Comparison of ENCODE assay signal across 11 cellular contexts in the genomic region with DNA sequence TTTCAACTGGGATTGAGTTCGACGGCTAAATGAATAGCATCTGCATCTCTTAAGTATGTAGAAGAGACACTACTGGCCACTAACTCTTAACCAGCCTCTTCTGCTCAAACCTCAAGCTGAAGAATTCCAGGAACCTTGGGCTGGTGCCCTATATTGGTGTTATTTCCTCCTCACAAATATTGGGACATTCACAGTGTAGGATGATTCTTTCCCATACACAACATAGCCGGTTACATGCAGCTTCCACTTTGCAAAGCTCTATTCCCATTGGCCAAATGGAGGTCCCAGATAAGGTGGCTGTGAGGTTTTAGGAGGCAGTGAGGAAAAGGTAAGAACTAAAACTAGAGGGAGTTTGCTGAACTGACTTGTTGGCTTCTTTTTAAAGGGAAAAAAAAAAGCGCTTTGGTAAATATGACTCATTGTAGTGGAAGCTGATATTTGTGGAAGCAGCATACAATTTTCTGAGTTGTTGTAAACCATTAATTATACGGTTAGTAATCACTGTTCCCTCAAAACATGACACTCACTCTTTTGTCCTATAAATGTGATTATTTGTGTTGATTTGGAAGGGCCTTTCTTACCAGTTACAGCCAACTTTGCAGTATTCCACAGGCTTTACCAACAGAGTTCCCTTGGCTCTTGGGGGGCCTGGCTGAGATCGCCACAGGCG. TPM values are rescaled to one million over a fixed set of nuclear protein-coding genes. Genes with fewer than 3 reads are reported as not detected.
DNase-seq lines count a peak whose midpoint lies in the region; ATAC-seq and TF ChIP-seq lines count a peak whose summit lies in the region.
"Had no signal": no experiment of that assay in that cellular context is flagged by ENCODE, and none has a peak within 500 bp of the region (broad histone marks: within the 10 kb centered on the region; RNA-seq: fewer than 3 reads in every experiment).

No MANE protein-coding gene starts in this region.

- DNase-seq in Caki2 (ENCODE audit: low read depth) (peak; percentile 59), fibroblast of lung (ENCODE audit: low read depth in 2 of 2) (peak; percentile 62 to 81), NCI-H1930 (lab: John Stamatoyannopoulos, UW) (no peak), NCI-H146 treated with DMSO at 0.1 percent for 48 hours (lab: John Stamatoyannopoulos, UW; ENCODE audit: unreplicated experiment) (no peak)
- DNase-seq in stimulated activated CD8-positive, alpha-beta memory T cell treated with anti-CD3 and anti-CD28 coated beads, Interleukin-4, amount 100 ng/mL, for 48 hours: no peak
- DNase-seq: activated effector memory CD4-positive, alpha-beta T cell treated with anti-CD3 and anti-CD28 coated beads, Interleukin-2, amount 50 U/mL, for 16 hours; mesendoderm had no signal

- no peak for ATAC-seq in HG03045 (IDR thresholded peaks at IDR 0.05; ENCODE audit: unreplicated experiment)

- peaks cover 2% of the 10 kb centered on the region for H3K36me3 ChIP-seq in fibroblast of lung (ENCODE audit: control insufficient read depth, insufficient read depth, low read length)
- H3K36me3 ChIP-seq in rectal smooth muscle tissue (ENCODE audit: control insufficient read depth, insufficient read depth, low read length): peaks cover 7% of the 10 kb centered on the region

- H3K4me3 ChIP-seq in WI38 (ENCODE audit: low read depth, low read length) (peak overlapping the region; percentile 19; the same call in 1 of the 2 replicates), fibroblast of lung (replicated peaks in 1 of 4; ENCODE audit: control extremely low read depth in 1 of 4, insufficient read depth in 1 of 4, low read depth in 3 of 4, low read length in 4 of 4) (peak overlapping the region in 1 of 4 experiments; percentile 20), rectal smooth muscle tissue (ENCODE audit: low read length) (no peak overlapping the region)

- H4K20me1 ChIP-seq in fibroblast of lung (ENCODE audit: control insufficient read depth, extremely low read depth, insufficient read depth, low read length): no peaks in the 10 kb centered on the region

- H3K9ac ChIP-seq in fibroblast of lung (ENCODE audit: insufficient read depth, low read length) (no peak overlapping the region), rectal smooth muscle tissue (ENCODE audit: low read length) (no peak overlapping the region)

- no peak overlapping the region for H2AFZ ChIP-seq in fibroblast of lung (ENCODE audit: low read length)

- H3K4me2 ChIP-seq in fibroblast of lung (ENCODE audit: extremely low read depth, insufficient read depth, low read length): peak overlapping the region; percentile 79

- in situ Hi-C loops in Caki2 (cut with HindIII; ENCODE audit: low pct_unique_long_range_greater_than_20kb, low sequenced_read_pairs): no loop called here

- TF ChIP-seq CTCF in WI38 (IDR thresholded peaks at IDR 0.05; ENCODE audit: low read depth, low read length): no peak
- peak in 1 of 2 donors; percentile 8 for TF ChIP-seq CTCF in fibroblast of lung (conservative IDR thresholded peaks at IDR 0.05 in 1 of 2, IDR thresholded peaks at IDR 0.05 in 1 of 2; ENCODE audit: low read depth in 1 of 2, low read length in 2 of 2)

- H3K4me1 ChIP-seq in fibroblast of lung (ENCODE audit: control insufficient read depth, extremely low read depth, insufficient read depth, low read length): peaks cover 9% of the 10 kb centered on the region
- H3K4me1 ChIP-seq in rectal smooth muscle tissue (ENCODE audit: control insufficient read depth, insufficient read depth, low read length): peaks cover 5% of the 10 kb centered on the region

- no peaks in the 10 kb centered on the region for H3K79me2 ChIP-seq in fibroblast of lung (ENCODE audit: control insufficient read depth, insufficient read depth, low read length)

- no peaks in the 10 kb centered on the region for H3K9me3 ChIP-seq in fibroblast of lung (ENCODE audit: control insufficient read depth, insufficient read depth, low read depth, low read length)

- no peaks in the 10 kb centered on the region for H3K27me3 ChIP-seq in fibroblast of lung (ENCODE audit: control insufficient read depth, insufficient read depth, low read length)
- H3K27me3 ChIP-seq in rectal smooth muscle tissue (ENCODE audit: control insufficient read depth, insufficient read depth, low read length): no peaks in the 10 kb centered on the region

- H3K27ac ChIP-seq in fibroblast of lung (ENCODE audit: insufficient read depth, low read length) (peak overlapping the region; percentile 81), rectal smooth muscle tissue (ENCODE audit: low read depth, low read length) (peak overlapping the region; percentile 12)
- H3K27ac ChIP-seq: C4-2B had no signal

RNA-seq across cellular contexts. Expression of gene C22orf31, which starts 17.6 kb away (rescaled TPM):
- total RNA-seq in Caki2 (2014; rRNA removed; shearing (Covaris generic); ENCODE audit: low replicate concordance): not detected in 2 replicates
- 0.17 TPM in 1 of 2 replicates, not detected in the other for total RNA-seq in fibroblast of lung
- polyA plus RNA-seq in fibroblast of lung: 0.14 TPM in 1 of 2 replicates, not detected in the other
- polyA plus RNA-seq in fibroblast of lung (2012): not detected in 2 replicates
- not detected in 2 replicates for polyA minus RNA-seq in fibroblast of lung (ENCODE audit: low replicate concordance)

RNA-seq across cellular contexts. Expression of gene KREMEN1, which starts 28.8 kb away (rescaled TPM):
- total RNA-seq in Caki2 (2014; rRNA removed; shearing (Covaris generic); ENCODE audit: low replicate concordance): 4.8 and 8.4 TPM in 2 replicates
- total RNA-seq in fibroblast of lung: 6.4 and 12.9 TPM in 2 replicates
- polyA plus RNA-seq in fibroblast of lung: 7.0 and 13.5 TPM in 2 replicates
- 8.9 and 16.6 TPM in 2 replicates for polyA plus RNA-seq in fibroblast of lung (2012)
- 18.4 and 44.1 TPM in 2 replicates for polyA minus RNA-seq in fibroblast of lung (ENCODE audit: low replicate concordance)

Comparison
In these comparisons a context has a peak if more than half of its experiments do, and no peak if none do; other contexts are left out.
1. DNase-seq: peak in Caki2 (single experiment) and fibroblast of lung (2 of 2); none in NCI-H1930 (0 of 2), stimulated activated CD8-positive, alpha-beta memory T cell treated with anti-CD3 and anti-CD28 coated beads, Interleukin-4, amount 100 ng/mL, for 48 hours (single experiment) and NCI-H146 treated with DMSO at 0.1 percent for 48 hours (single experiment).